ENCODE assay signal across 29 cellular contexts in genomic region chr17:49234509-49235080, GRCh38. TPM values are rescaled to one million over a fixed set of nuclear protein-coding genes. Genes with fewer than 3 reads are reported as not detected.
"Had no signal": no experiment of that assay in that cellular context is flagged by ENCODE, and none has a peak within 500 bp of the region (broad histone marks: within the 10 kb centered on the region; RNA-seq: fewer than 3 reads in every experiment).

No MANE protein-coding gene starts in this region.

- H3K4me1 ChIP-seq: parathyroid adenoma had no signal

- H3K9me3 ChIP-seq: gastrocnemius medialis, heart left ventricle, left lung, sigmoid colon, spleen, testis, tibial artery, upper lobe of left lung had no signal

- H3K4me2 ChIP-seq: hepatocyte had no signal

- H3K36me3 ChIP-seq: gastrocnemius medialis, heart left ventricle, left lung, sigmoid colon, spleen, tibial artery, upper lobe of left lung had no signal

- H3K79me2 ChIP-seq: hepatocyte, parathyroid adenoma had no signal

- H3K27me3 ChIP-seq: gastrocnemius medialis, testis had no signal

- H3K9ac ChIP-seq: parathyroid adenoma had no signal

- ATAC-seq: esophagus mucosa; gastrocnemius medialis; naive thymus-derived CD8-positive, alpha-beta T cell; stimulated activated memory B cell treated with anti-CD40 and anti-IgM and Interleukin-4, amounts not matched to agents 10 μg/mL and 1 μg/mL and 100 μg/mL, for 72 hours; stimulated activated naive CD8-positive, alpha-beta T cell treated with anti-CD3 and anti-CD28 coated beads, Interleukin-15, Interleukin-2, amounts not matched to agents 100 U/mL and 50 U/mL, for 24 hours had no signal

- FAIRE-seq: kidney, urothelium cell line had no signal

- DNase-seq: cerebellar nuclear complex; effector CD8-positive, alpha-beta T cell; endodermal cell; foreskin fibroblast; gastrocnemius medialis; heart left ventricle; kidney; mesenchymal stem cell; midbrain; naive thymus-derived CD8-positive, alpha-beta T cell; nephron progenitor cell; sigmoid colon; stimulated activated CD4-positive, alpha-beta T cell treated with anti-CD3 and anti-CD28 coated beads, Interleukin-4, amount 100 ng/mL, for 4 hours; stimulated activated naive CD8-positive, alpha-beta T cell treated with anti-CD3 and anti-CD28 coated beads, Interleukin-15, Interleukin-2, amounts not matched to agents 100 U/mL and 50 U/mL, for 24 hours; substantia nigra; testis; tibial artery had no signal

- H2AFZ ChIP-seq: hepatocyte, parathyroid adenoma had no signal

- H3K4me3 ChIP-seq: gastrocnemius medialis, heart left ventricle, hepatocyte, left lung, sigmoid colon, testis, tibial artery, upper lobe of left lung had no signal

- H3K27ac ChIP-seq: epithelial cell of prostate, gastrocnemius medialis, heart left ventricle, hepatocyte, parathyroid adenoma, sigmoid colon, testis, tibial artery had no signal

RNA-seq across cellular contexts. Expression of gene PHOSPHO1, which starts 4.0 kb away (rescaled TPM):
- total RNA-seq: hepatocyte; lung microvascular endothelial cell; naive thymus-derived CD8-positive, alpha-beta T cell; progenitor cell of endocrine pancreas; sigmoid colon had no signal

RNA-seq across cellular contexts. Expression of gene ABI3, which starts 24.1 kb away (rescaled TPM):
- total RNA-seq: myocyte, progenitor cell of endocrine pancreas had no signal

RNA-seq across cellular contexts. Expression of gene GNGT2, which starts 24.2 kb away (rescaled TPM):
- total RNA-seq: gastrocnemius medialis, hepatocyte, myocyte, progenitor cell of endocrine pancreas had no signal
- polyA plus RNA-seq: hepatocyte had no signal
